In genomic region chr11:69240332-69241074, GRCh38 we compare ENCODE assay signal across 10 cellular contexts. TPM values are rescaled to one million over a fixed set of nuclear protein-coding genes. Genes with fewer than 3 reads are reported as not detected.
A peak's percentile ranks its signal among the peaks of the same experiment; 100 is the strongest.
DNase-seq lines count a peak whose midpoint lies in the region; ATAC-seq, FAIRE-seq and TF ChIP-seq lines count a peak whose summit lies in the region.
"Had no signal": no experiment of that assay in that cellular context is flagged by ENCODE, and none has a peak within 500 bp of the region (broad histone marks: within the 10 kb centered on the region; RNA-seq: fewer than 3 reads in every experiment).

No MANE protein-coding gene starts in this region.

- H3K14ac ChIP-seq in H1 (ENCODE audit: insufficient read length) = no peak overlapping the region

- H2AFZ ChIP-seq in H1 (ENCODE audit: low read length) = no peak overlapping the region

- H3K4ac ChIP-seq in H1 (replicated peaks; ENCODE audit: insufficient read length, low read depth, low read length) = no peak overlapping the region

- peaks cover 28% of the 10 kb centered on the region for H3K4me1 Mint-ChIP-seq in activated CD4-positive, alpha-beta T cell treated with anti-CD3 and anti-CD28 coated beads, Interleukin-2, amount 10 ng/mL, durations not matched to agents 24 days and 14 days

- no peak overlapping the region for H2AK5ac ChIP-seq in H1 (ENCODE audit: low read depth, low read length)

- H3K79me2 ChIP-seq in H1 (ENCODE audit: control insufficient read depth in 1 of 2, insufficient read depth in 2 of 2, low read length in 2 of 2) = no peaks in the 10 kb centered on the region

- H3K36me3 Mint-ChIP-seq in activated CD4-positive, alpha-beta T cell treated with anti-CD3 and anti-CD28 coated beads, Interleukin-2, amount 10 ng/mL, durations not matched to agents 24 days and 14 days (ENCODE audit: low read depth) = no peaks in the 10 kb centered on the region
- H3K36me3 Mint-ChIP-seq: CD14-positive monocyte had no signal

- intact Hi-C loops in activated CD4-positive, alpha-beta T cell treated with anti-CD3 and anti-CD28 coated beads, Interleukin-2, amount 10 ng/mL, durations not matched to agents 24 days and 14 days (cut with micrococcal nuclease) = loop anchor here (1.0 kb wide), 1 partner anchor 139 kb away; no protein-coding TSS in a partner anchor
- intact Hi-C loops in prostate gland (cut with DNase I) = no loop called here

- no peak overlapping the region for H3K27ac ChIP-seq in H1 (ENCODE audit: low read depth, low read length)
- no peak overlapping the region for H3K27ac ChIP-seq in prostate gland

- no peak overlapping the region for H2BK120ac ChIP-seq in H1 (replicated peaks; ENCODE audit: low read depth, low read length)

- FAIRE-seq in H1 (lab: Jason Lieb, UNC) = peak; percentile 39

- H3K23me2 ChIP-seq in H1 (ENCODE audit: low read depth, low read length) = peaks cover 4% of the 10 kb centered on the region; the same call in 1 of the 2 replicates

- no peaks in the 10 kb centered on the region for H3K79me1 ChIP-seq in H1 (ENCODE audit: low read depth, low read length)

- H3K9ac ChIP-seq in H1 (replicated peaks in 1 of 4; ENCODE audit: extremely low read depth in 1 of 4, low read depth in 3 of 4, low read length in 3 of 4) = no peak overlapping the region

- whole genome bisulfite sequencing in H1 (ENCODE audit: extremely low coverage in 1 of 2, insufficient coverage in 1 of 2, insufficient read length in 1 of 2, insufficient replicate concordance in 2 of 2, low coverage in 1 of 2, low lambda C conversion rate in 2 of 2, missing lambda C conversion rate in 1 of 2), 2 experiments = 85% methylated on average over 7 of the region's 7 CpGs; no CpG with 5 or more reads in 1 of the 2 experiments
- 79% methylated on average over 7 of the region's 7 CpGs for WGBS in prostate gland

- no peaks in the 10 kb centered on the region for H4K20me1 ChIP-seq in H1 (replicated peaks in 1 of 2; ENCODE audit: control insufficient read depth in 1 of 2, insufficient read depth in 2 of 2, low read length in 2 of 2)

- no peak overlapping the region for H3K4me3 Mint-ChIP-seq in activated CD4-positive, alpha-beta T cell treated with anti-CD3 and anti-CD28 coated beads, Interleukin-2, amount 10 ng/mL, durations not matched to agents 24 days and 14 days
- H3K4me3 Mint-ChIP-seq: CD14-positive monocyte had no signal

- no peak overlapping the region for H2BK20ac ChIP-seq in H1 (ENCODE audit: low read length)

- H2BK12ac ChIP-seq in H1 (ENCODE audit: low read depth, low read length) = no peak overlapping the region; the same call in 1 of the 2 replicates

- CTCF ChIA-PET in H1 (lab: Charles Lee; ENCODE audit: partially characterized antibody) = interaction anchor here (0.7 to 4.2 kb wide), 25 partner anchors 9 to 591 kb away, joined by 3 to 39 read pairs (median 4); no protein-coding TSS in a partner anchor

- no peak for ATAC-seq in HG03378 (IDR thresholded peaks at IDR 0.05; ENCODE audit: unreplicated experiment)
- no peak for ATAC-seq in HG02970 (IDR thresholded peaks at IDR 0.05; ENCODE audit: low FRiP score, unreplicated experiment)

- no peak overlapping the region for H3K4me3 ChIP-seq in NB4 (ENCODE audit: low read depth, low read length)
- H3K4me3 ChIP-seq in H1 (ENCODE audit: extremely low read depth in 1 of 4, insufficient read depth in 2 of 4, low read depth in 3 of 4, low read length in 4 of 4) = no peak overlapping the region
- no peak overlapping the region for H3K4me3 ChIP-seq in prostate gland

- H3K56ac ChIP-seq in H1 (replicated peaks; ENCODE audit: insufficient read length, low read depth, low read length) = no peak overlapping the region

- H3K27me3 Mint-ChIP-seq in activated CD4-positive, alpha-beta T cell treated with anti-CD3 and anti-CD28 coated beads, Interleukin-2, amount 10 ng/mL, durations not matched to agents 24 days and 14 days = peaks cover 10% of the 10 kb centered on the region

- H3K4me2 ChIP-seq in H1 (ENCODE audit: insufficient read depth in 1 of 2, low read depth in 2 of 2, low read length in 2 of 2) = no peak overlapping the region

- DNase-seq in activated CD4-positive, alpha-beta T cell treated with anti-CD3 and anti-CD28 coated beads, Interleukin-2, amount 10 ng/mL, durations not matched to agents 24 days and 14 days = no peak
- DNase-seq in activated CD4-positive, alpha-beta T cell treated with anti-CD3 and anti-CD28 coated beads, Interleukin-2, amount 50 U/mL, for 1 hour = no peak
- DNase-seq in NB4 (ENCODE audit: low read depth) (peak; percentile 11), H1 (ENCODE audit: low read depth in 1 of 2, low spot score in 2 of 2) (no peak), prostate gland (ENCODE audit: low spot score) (peak; percentile 29), SKM-1 (lab: John Stamatoyannopoulos, UW; ENCODE audit: unreplicated experiment) (no peak)
- DNase-seq: activated gamma-delta T cell treated with Interleukin-2 at 50 U/mL for 16 hours had no signal

- H3K27me3 ChIP-seq in H1 (replicated peaks in 1 of 4; ENCODE audit: control insufficient read depth in 3 of 4, extremely low read depth in 1 of 4, insufficient read depth in 3 of 4, low read length in 3 of 4) (no peaks in the 10 kb centered on the region), prostate gland (replicated peaks; ENCODE audit: insufficient read depth) (no peaks in the 10 kb centered on the region)

- H3K27ac Mint-ChIP-seq in activated CD4-positive, alpha-beta T cell treated with anti-CD3 and anti-CD28 coated beads, Interleukin-2, amount 10 ng/mL, durations not matched to agents 24 days and 14 days = peak overlapping the region; percentile 21

- H4K5ac ChIP-seq in H1 (ENCODE audit: insufficient read length, low read depth, low read length) = no peak overlapping the region

- peaks cover 11% of the 10 kb centered on the region for H3K9me3 Mint-ChIP-seq in activated CD4-positive, alpha-beta T cell treated with anti-CD3 and anti-CD28 coated beads, Interleukin-2, amount 10 ng/mL, durations not matched to agents 24 days and 14 days
- H3K9me3 Mint-ChIP-seq: CD14-positive monocyte had no signal

- peak; percentile 41 for TF ChIP-seq CTCF in NB4 (IDR thresholded peaks at IDR 0.05; ENCODE audit: low read depth, low read length)
- TF ChIP-seq CTCF in H1 (IDR thresholded peaks at IDR 0.05; ENCODE audit: control extremely low read depth in 1 of 3, insufficient read depth in 1 of 3, low read depth in 1 of 3, low read length in 3 of 3) = peak; percentile 48 to 70 (median 60)
- TF ChIP-seq CTCF in prostate gland (IDR thresholded peaks at IDR 0.05) = peak in 2 of 4 experiments; percentile 35 to 48

- H4K91ac ChIP-seq in H1 (replicated peaks; ENCODE audit: insufficient read length, low read length) = no peak overlapping the region

- H4K8ac ChIP-seq in H1 (ENCODE audit: extremely low read depth, insufficient read depth, low read length) = no peak overlapping the region

- no peaks in the 10 kb centered on the region for H3K9me3 ChIP-seq in H1 (ENCODE audit: insufficient read depth in 2 of 2, low read depth in 1 of 2, low read length in 1 of 2)
- H3K9me3 ChIP-seq in prostate gland = no peaks in the 10 kb centered on the region

- H3K18ac ChIP-seq in H1 (ENCODE audit: extremely low read depth, low read length) = no peak overlapping the region

- TF ChIP-seq POLR2A in NB4 (IDR thresholded peaks at IDR 0.05; ENCODE audit: extremely low read depth, insufficient read length) (no peak), H1 (IDR thresholded peaks at IDR 0.05; ENCODE audit: control extremely low read depth in 1 of 2, low read depth in 2 of 2, low read length in 2 of 2) (no peak), prostate gland (IDR thresholded peaks at IDR 0.05) (no peak)

- TF ChIP-seq RAD21 in H1 (IDR thresholded peaks at IDR 0.05 in 1 of 2, conservative IDR thresholded peaks at IDR 0.05 in 1 of 2; ENCODE audit: low read depth in 2 of 2, low read length in 2 of 2) = peak; percentile 48 to 66

- H3K36me3 ChIP-seq in H1 (ENCODE audit: control insufficient read depth in 2 of 4, insufficient read depth in 4 of 4, low read length in 3 of 4) (no peaks in the 10 kb centered on the region), prostate gland (no peaks in the 10 kb centered on the region)

- POLR2A ChIA-PET in H1 (lab: Charles Lee; ENCODE audit: partially characterized antibody) = no interaction called here

- H2BK15ac ChIP-seq in H1 (ENCODE audit: low read length) = no peak overlapping the region

- no peak overlapping the region for H2BK5ac ChIP-seq in H1 (ENCODE audit: low read depth, low read length)

- H3K23ac ChIP-seq in H1 (ENCODE audit: insufficient read length) = no peak overlapping the region

- TF ChIP-seq EP300 in H1 (IDR thresholded peaks at IDR 0.05; ENCODE audit: borderline replicate concordance in 1 of 2, low read depth in 2 of 2, low read length in 2 of 2) = no peak

- H3K4me1 ChIP-seq in H1 (replicated peaks in 1 of 4; ENCODE audit: control insufficient read depth in 3 of 4, insufficient read depth in 4 of 4, low read length in 3 of 4) (no peaks in the 10 kb centered on the region), prostate gland (replicated peaks) (no peaks in the 10 kb centered on the region)

TF ChIP-seq in H1, 55 proteins besides CTCF, POLR2A, EP300 and RAD21 (continues in another document):
- TF ChIP-seq KDM4A (IDR thresholded peaks at IDR 0.05; ENCODE audit: low read depth, low read length, severe bottlenecking) (no peak), SAP30 (IDR thresholded peaks at IDR 0.05; ENCODE audit: insufficient read depth, insufficient replicate concordance, low read length) (no peak), RXRA (IDR thresholded peaks at IDR 0.05; ENCODE audit: insufficient read depth, low read depth, low read length) (no peak), SIRT6 (IDR thresholded peaks at IDR 0.05; ENCODE audit: low read length) (no peak), ASH2L (IDR thresholded peaks at IDR 0.05; ENCODE audit: low read length) (no peak), KDM5A (IDR thresholded peaks at IDR 0.05; ENCODE audit: low read length) (no peak), SP2 (IDR thresholded peaks at IDR 0.05; ENCODE audit: low read length) (no peak), SIN3A (conservative IDR thresholded peaks at IDR 0.05 in 1 of 2, IDR thresholded peaks at IDR 0.05 in 1 of 2; ENCODE audit: low read depth in 1 of 2, low read length in 2 of 2) (no peak), GTF2F1 (IDR thresholded peaks at IDR 0.05; ENCODE audit: borderline replicate concordance, low read depth, low read length) (no peak)

RNA-seq across cellular contexts. Expression of gene MYEOV, which starts 53.5 kb away (rescaled TPM):
- 0.21 and 0.83 TPM in 2 replicates for total RNA-seq in activated CD4-positive, alpha-beta T cell treated with anti-CD3 and anti-CD28 coated beads, Interleukin-2, amount 10 ng/mL, durations not matched to agents 24 days and 14 days
- 0.67 and 0.86 TPM in 2 replicates for total RNA-seq in H1 (2021; fragmentation: NEBNext Ultra II Directional; extraction: Animal tissue kit (Norgen Biotek cat#: 25700))
- 0.44 and 1.0 TPM in 2 replicates for polyA plus RNA-seq in H1 (2011; rRNA removed)
- polyA plus RNA-seq in H1 (2011; cell fraction: cytosol; rRNA removed) = 0.50 TPM
- 2.3 TPM for polyA plus RNA-seq in H1 (2011; cell fraction: nucleus; rRNA removed)
- 0.47 to 1.2 TPM (median 0.68 TPM) in 3 of 4 replicates, not detected in the other for polyA plus RNA-seq in H1 (2012, experiment 1 of 2)
- polyA plus RNA-seq in H1 (2012, experiment 2 of 2) = 0.20 TPM
- polyA plus RNA-seq in H1 (2013, experiment 1 of 2) = 0.36 TPM
- 0.35 TPM for polyA plus RNA-seq in H1 (2013, experiment 2 of 2)
- polyA minus RNA-seq in H1 (2011; rRNA and poly(A)+ RNA removed) = 0.16 and 0.24 TPM in 2 replicates
- polyA minus RNA-seq in H1 (2011; cell fraction: cytosol; rRNA and poly(A)+ RNA removed) = 0.44 TPM
- polyA minus RNA-seq in H1 (2011; cell fraction: nucleus; rRNA and poly(A)+ RNA removed) = 2.0 TPM
- total RNA-seq in prostate gland = 1 to 10 TPM in 1 of 2 donors, not detected in 1; 1.1 TPM
- polyA plus RNA-seq: CD14-positive monocyte had no signal

Comparison
In these comparisons a context has a peak if more than half of its experiments do, and no peak if none do; other contexts are left out.
1. DNase-seq: peak in NB4 (single experiment) and prostate gland (single experiment); none in activated CD4-positive, alpha-beta T cell treated with anti-CD3 and anti-CD28 coated beads, Interleukin-2, amount 10 ng/mL, durations not matched to agents 24 days and 14 days (single experiment), activated CD4-positive, alpha-beta T cell treated with anti-CD3 and anti-CD28 coated beads, Interleukin-2, amount 50 U/mL, for 1 hour (single experiment), H1 (0 of 2) and SKM-1 (single experiment).